14 cellular contexts compared by ENCODE assay signal in the genomic region with DNA sequence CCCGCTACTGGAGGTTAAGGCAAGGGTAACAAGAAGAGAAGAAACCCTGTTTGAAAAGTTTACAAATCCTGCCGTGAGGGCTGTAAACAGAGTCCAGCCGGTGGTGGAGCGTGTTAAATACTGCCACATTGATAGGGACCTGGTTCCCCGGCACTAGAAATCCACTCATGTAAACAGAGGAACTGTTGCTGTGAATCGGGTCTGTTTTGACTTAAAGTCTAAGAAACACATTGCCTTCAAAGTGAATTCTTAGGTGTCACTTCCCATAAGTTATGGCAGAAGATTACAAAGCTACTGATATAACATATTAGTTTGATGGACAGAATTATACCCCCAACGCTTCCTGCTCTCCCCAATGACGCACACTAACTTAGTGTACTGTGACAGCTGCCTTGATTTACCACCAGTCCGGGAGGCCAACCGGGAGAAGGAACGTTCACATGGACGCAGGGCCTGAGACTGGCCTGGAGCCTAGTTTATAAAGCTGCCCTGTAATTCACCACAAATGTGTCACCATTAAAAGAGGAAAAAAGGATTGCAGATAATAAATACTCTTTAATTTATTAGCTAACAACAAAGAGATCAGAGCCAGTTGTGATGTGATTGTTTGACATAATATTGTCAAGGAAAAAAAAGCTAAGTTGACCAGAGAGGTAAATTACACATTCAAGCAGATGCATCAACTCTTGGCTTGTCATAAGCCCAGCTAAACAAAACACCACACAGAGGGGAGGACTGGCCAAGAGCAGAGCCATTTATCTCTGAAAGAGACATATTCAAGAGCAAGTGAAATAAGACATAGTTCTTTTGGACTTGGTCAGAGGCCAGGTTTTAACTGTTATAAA.
A peak's percentile ranks its signal among the peaks of the same experiment; 100 is the strongest.
DNase-seq lines count a peak whose midpoint lies in the region; ATAC-seq and TF ChIP-seq lines count a peak whose summit lies in the region.
"Had no signal": no experiment of that assay in that cellular context is flagged by ENCODE, and none has a peak within 500 bp of the region (broad histone marks: within the 10 kb centered on the region; RNA-seq: fewer than 3 reads in every experiment).

No MANE protein-coding gene starts in this region.

- H3K27me3 ChIP-seq in esophagus (ENCODE audit: control insufficient read depth in 1 of 2, insufficient read depth in 2 of 2, low read length in 2 of 2) (no peaks in the 10 kb centered on the region), vagina (no peaks in the 10 kb centered on the region)
- H3K27me3 ChIP-seq: tibial nerve had no signal

- intact Hi-C loops in left ventricle myocardium superior (cut with micrococcal nuclease), result no loop called here
- intact Hi-C loops in Right ventricle myocardium inferior (cut with DNase I), result no loop called here
- intact Hi-C loops in mucosa of descending colon (cut with DNase I, micrococcal nuclease), result no loop called here
- intact Hi-C loops in vagina (cut with DNase I), result no loop called here

- no peak for TF ChIP-seq POLR2A in vagina (IDR thresholded peaks at IDR 0.05)

- no peaks in the 10 kb centered on the region for H3K9me3 ChIP-seq in esophagus (ENCODE audit: control insufficient read depth in 2 of 2, insufficient read depth in 1 of 2, low read depth in 1 of 2, low read length in 1 of 2)
- no peaks in the 10 kb centered on the region for H3K9me3 ChIP-seq in mucosa of descending colon
- no peaks in the 10 kb centered on the region for H3K9me3 ChIP-seq in vagina
- H3K9me3 ChIP-seq: A549, tibial nerve had no signal

- 61 to 63% methylated on average over 12 of the region's 12 CpGs for WGBS in esophagus, 2 donors

- H3K27ac ChIP-seq in esophagus (ENCODE audit: low read depth in 2 of 2, low read length in 1 of 2) (peak overlapping the region; percentile 37 to 51), vagina (peak overlapping the region; percentile 50)
- H3K27ac ChIP-seq: A549, tibial nerve had no signal

- H3K4me3 ChIP-seq in esophagus (ENCODE audit: low read depth in 1 of 2, low read length in 2 of 2) (no peak overlapping the region), mucosa of descending colon (no peak overlapping the region), vagina (no peak overlapping the region)
- H3K4me3 ChIP-seq: A549, tibial nerve had no signal

- peak; percentile 39 for ATAC-seq in left ventricle myocardium superior
- ATAC-seq in Right ventricle myocardium inferior, result no peak
- ATAC-seq in mucosa of descending colon, result peak; percentile 76
- ATAC-seq in GM21717 (IDR thresholded peaks at IDR 0.05; ENCODE audit: unreplicated experiment), result no peak
- no peak for ATAC-seq in HG03457 (IDR thresholded peaks at IDR 0.05; ENCODE audit: unreplicated experiment)
- ATAC-seq: A549 had no signal

- H3K4me1 ChIP-seq in esophagus (ENCODE audit: control insufficient read depth in 2 of 2, insufficient read depth in 2 of 2, low read length in 1 of 2), result no peaks in the 10 kb centered on the region
- H3K4me1 ChIP-seq in mucosa of descending colon (ENCODE audit: low read depth), result no peaks in the 10 kb centered on the region
- no peaks in the 10 kb centered on the region for H3K4me1 ChIP-seq in vagina
- H3K4me1 ChIP-seq: A549, tibial nerve had no signal

- TF ChIP-seq CTCF in mucosa of descending colon (IDR thresholded peaks at IDR 0.05) (no peak), vagina (IDR thresholded peaks at IDR 0.05) (no peak)

- DNase-seq in left ventricle myocardium superior, result no peak
- DNase-seq in Right ventricle myocardium inferior (ENCODE audit: missing footprints), result no peak
- DNase-seq in mucosa of descending colon, result peak; percentile 50 to 74 (median 67)
- peak in 1 of 2 donors; percentile 96 for DNase-seq in vagina (ENCODE audit: extremely low spot score in 2 of 2)
- DNase-seq in DMS53 (lab: John Stamatoyannopoulos, UW), result no peak
- DNase-seq: activated CD8-positive, alpha-beta memory T cell treated with anti-CD3 and anti-CD28 coated beads for 24 hours; activated naive CD8-positive, alpha-beta T cell treated with anti-CD3 and anti-CD28 coated beads for 36 hours; dermis blood vessel endothelial cell; hippocampal formation had no signal

- H3K36me3 ChIP-seq in esophagus (ENCODE audit: control insufficient read depth in 2 of 2, insufficient read depth in 2 of 2, low read length in 1 of 2) (no peaks in the 10 kb centered on the region), mucosa of descending colon (ENCODE audit: low read depth) (no peaks in the 10 kb centered on the region), vagina (no peaks in the 10 kb centered on the region)
- H3K36me3 ChIP-seq: tibial nerve had no signal

Comparison
In these comparisons a context has a peak if more than half of its experiments do, and no peak if none do; other contexts are left out.
1. ATAC-seq: peak in left ventricle myocardium superior (single experiment) and mucosa of descending colon (single experiment); none in Right ventricle myocardium inferior (single experiment), GM21717 (single experiment) and HG03457 (single experiment).
2. DNase-seq: peak in mucosa of descending colon (3 of 3); none in left ventricle myocardium superior (single experiment), Right ventricle myocardium inferior (single experiment) and DMS53 (single experiment).